ENCODE assay signal across 2 cellular contexts in the genomic region with DNA sequence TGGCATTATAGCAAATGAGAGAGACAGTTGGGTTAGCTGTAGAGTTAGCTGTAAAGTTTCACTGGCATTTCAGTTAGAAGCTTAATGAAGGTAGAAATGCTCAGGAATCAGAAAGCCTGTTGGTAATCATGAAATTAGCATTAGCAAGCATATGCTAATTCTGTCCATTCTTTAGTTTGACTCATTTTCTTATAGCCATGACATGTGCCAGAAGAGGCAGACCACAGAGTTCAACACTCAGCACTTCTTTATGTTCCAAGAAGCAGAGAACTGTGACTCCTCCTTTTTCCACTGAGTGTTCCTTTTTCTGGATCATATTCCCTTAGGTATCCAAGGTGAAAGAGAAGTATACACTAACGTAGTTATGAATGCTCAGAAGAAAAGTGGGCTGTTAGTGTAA.
TF ChIP-seq lines count a peak whose summit lies in the region.

No MANE protein-coding gene starts in this region.

TF ChIP-seq in GM23338, 12 proteins besides CTCF, POLR2A, EP300 and RAD21:
- TF ChIP-seq, protein P1, sequence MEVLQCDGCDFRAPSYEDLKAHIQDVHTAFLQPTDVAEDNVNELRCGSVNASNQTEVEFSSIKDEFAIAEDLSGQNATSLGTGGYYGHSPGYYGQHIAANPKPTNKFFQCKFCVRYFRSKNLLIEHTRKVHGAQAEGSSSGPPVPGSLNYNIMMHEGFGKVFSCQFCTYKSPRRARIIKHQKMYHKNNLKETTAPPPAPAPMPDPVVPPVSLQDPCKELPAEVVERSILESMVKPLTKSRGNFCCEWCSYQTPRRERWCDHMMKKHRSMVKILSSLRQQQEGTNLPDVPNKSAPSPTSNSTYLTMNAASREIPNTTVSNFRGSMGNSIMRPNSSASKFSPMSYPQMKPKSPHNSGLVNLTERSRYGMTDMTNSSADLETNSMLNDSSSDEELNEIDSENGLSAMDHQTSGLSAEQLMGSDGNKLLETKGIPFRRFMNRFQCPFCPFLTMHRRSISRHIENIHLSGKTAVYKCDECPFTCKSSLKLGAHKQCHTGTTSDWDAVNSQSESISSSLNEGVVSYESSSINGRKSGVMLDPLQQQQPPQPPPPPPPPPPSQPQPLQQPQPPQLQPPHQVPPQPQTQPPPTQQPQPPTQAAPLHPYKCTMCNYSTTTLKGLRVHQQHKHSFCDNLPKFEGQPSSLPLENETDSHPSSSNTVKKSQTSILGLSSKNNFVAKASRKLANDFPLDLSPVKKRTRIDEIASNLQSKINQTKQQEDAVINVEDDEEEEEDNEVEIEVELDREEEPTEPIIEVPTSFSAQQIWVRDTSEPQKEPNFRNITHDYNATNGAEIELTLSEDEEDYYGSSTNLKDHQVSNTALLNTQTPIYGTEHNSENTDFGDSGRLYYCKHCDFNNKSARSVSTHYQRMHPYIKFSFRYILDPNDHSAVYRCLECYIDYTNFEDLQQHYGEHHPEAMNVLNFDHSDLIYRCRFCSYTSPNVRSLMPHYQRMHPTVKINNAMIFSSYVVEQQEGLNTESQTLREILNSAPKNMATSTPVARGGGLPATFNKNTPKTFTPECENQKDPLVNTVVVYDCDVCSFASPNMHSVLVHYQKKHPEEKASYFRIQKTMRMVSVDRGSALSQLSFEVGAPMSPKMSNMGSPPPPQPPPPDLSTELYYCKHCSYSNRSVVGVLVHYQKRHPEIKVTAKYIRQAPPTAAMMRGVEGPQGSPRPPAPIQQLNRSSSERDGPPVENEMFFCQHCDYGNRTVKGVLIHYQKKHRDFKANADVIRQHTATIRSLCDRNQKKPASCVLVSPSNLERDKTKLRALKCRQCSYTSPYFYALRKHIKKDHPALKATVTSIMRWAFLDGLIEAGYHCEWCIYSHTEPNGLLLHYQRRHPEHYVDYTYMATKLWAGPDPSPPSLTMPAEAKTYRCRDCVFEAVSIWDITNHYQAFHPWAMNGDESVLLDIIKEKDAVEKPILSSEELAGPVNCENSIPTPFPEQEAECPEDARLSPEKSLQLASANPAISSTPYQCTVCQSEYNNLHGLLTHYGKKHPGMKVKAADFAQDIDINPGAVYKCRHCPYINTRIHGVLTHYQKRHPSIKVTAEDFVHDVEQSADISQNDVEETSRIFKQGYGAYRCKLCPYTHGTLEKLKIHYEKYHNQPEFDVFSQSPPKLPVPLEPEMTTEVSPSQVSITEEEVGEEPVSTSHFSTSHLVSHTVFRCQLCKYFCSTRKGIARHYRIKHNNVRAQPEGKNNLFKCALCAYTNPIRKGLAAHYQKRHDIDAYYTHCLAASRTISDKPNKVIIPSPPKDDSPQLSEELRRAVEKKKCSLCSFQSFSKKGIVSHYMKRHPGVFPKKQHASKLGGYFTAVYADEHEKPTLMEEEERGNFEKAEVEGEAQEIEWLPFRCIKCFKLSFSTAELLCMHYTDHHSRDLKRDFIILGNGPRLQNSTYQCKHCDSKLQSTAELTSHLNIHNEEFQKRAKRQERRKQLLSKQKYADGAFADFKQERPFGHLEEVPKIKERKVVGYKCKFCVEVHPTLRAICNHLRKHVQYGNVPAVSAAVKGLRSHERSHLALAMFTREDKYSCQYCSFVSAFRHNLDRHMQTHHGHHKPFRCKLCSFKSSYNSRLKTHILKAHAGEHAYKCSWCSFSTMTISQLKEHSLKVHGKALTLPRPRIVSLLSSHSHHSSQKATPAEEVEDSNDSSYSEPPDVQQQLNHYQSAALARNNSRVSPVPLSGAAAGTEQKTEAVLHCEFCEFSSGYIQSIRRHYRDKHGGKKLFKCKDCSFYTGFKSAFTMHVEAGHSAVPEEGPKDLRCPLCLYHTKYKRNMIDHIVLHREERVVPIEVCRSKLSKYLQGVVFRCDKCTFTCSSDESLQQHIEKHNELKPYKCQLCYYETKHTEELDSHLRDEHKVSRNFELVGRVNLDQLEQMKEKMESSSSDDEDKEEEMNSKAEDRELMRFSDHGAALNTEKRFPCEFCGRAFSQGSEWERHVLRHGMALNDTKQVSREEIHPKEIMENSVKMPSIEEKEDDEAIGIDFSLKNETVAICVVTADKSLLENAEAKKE (CRISPR knock-in tag; IDR thresholded peaks at IDR 0.05) = no peak
- TF ChIP-seq JUNB (IDR thresholded peaks at IDR 0.05; ENCODE audit: unreplicated experiment) (no peak), ZNF114 (CRISPR knock-in tag; IDR thresholded peaks at IDR 0.05) (no peak), STAT1 (IDR thresholded peaks at IDR 0.05; ENCODE audit: unreplicated experiment) (no peak), EZH2phosphoT487 (IDR thresholded peaks at IDR 0.05; ENCODE audit: unreplicated experiment) (no peak), POLR2AphosphoS5 (IDR thresholded peaks at IDR 0.05; ENCODE audit: low read depth) (no peak)
TF ChIP-seq in GM23338: peak in this region for 0.

TF ChIP-seq in H1, 55 proteins besides CTCF, POLR2A, EP300 and RAD21:
- TF ChIP-seq BACH1 (IDR thresholded peaks at IDR 0.05; ENCODE audit: low read length) = no peak
- no peak for TF ChIP-seq SP2 (IDR thresholded peaks at IDR 0.05; ENCODE audit: low read length)
- no peak for TF ChIP-seq ZNF274 (IDR thresholded peaks at IDR 0.05; ENCODE audit: borderline replicate concordance, extremely low read depth, low read length)
- TF ChIP-seq RXRA (IDR thresholded peaks at IDR 0.05; ENCODE audit: insufficient read depth, low read depth, low read length) = no peak
- TF ChIP-seq CREB1 (IDR thresholded peaks at IDR 0.05) = no peak
- TF ChIP-seq, protein P2, sequence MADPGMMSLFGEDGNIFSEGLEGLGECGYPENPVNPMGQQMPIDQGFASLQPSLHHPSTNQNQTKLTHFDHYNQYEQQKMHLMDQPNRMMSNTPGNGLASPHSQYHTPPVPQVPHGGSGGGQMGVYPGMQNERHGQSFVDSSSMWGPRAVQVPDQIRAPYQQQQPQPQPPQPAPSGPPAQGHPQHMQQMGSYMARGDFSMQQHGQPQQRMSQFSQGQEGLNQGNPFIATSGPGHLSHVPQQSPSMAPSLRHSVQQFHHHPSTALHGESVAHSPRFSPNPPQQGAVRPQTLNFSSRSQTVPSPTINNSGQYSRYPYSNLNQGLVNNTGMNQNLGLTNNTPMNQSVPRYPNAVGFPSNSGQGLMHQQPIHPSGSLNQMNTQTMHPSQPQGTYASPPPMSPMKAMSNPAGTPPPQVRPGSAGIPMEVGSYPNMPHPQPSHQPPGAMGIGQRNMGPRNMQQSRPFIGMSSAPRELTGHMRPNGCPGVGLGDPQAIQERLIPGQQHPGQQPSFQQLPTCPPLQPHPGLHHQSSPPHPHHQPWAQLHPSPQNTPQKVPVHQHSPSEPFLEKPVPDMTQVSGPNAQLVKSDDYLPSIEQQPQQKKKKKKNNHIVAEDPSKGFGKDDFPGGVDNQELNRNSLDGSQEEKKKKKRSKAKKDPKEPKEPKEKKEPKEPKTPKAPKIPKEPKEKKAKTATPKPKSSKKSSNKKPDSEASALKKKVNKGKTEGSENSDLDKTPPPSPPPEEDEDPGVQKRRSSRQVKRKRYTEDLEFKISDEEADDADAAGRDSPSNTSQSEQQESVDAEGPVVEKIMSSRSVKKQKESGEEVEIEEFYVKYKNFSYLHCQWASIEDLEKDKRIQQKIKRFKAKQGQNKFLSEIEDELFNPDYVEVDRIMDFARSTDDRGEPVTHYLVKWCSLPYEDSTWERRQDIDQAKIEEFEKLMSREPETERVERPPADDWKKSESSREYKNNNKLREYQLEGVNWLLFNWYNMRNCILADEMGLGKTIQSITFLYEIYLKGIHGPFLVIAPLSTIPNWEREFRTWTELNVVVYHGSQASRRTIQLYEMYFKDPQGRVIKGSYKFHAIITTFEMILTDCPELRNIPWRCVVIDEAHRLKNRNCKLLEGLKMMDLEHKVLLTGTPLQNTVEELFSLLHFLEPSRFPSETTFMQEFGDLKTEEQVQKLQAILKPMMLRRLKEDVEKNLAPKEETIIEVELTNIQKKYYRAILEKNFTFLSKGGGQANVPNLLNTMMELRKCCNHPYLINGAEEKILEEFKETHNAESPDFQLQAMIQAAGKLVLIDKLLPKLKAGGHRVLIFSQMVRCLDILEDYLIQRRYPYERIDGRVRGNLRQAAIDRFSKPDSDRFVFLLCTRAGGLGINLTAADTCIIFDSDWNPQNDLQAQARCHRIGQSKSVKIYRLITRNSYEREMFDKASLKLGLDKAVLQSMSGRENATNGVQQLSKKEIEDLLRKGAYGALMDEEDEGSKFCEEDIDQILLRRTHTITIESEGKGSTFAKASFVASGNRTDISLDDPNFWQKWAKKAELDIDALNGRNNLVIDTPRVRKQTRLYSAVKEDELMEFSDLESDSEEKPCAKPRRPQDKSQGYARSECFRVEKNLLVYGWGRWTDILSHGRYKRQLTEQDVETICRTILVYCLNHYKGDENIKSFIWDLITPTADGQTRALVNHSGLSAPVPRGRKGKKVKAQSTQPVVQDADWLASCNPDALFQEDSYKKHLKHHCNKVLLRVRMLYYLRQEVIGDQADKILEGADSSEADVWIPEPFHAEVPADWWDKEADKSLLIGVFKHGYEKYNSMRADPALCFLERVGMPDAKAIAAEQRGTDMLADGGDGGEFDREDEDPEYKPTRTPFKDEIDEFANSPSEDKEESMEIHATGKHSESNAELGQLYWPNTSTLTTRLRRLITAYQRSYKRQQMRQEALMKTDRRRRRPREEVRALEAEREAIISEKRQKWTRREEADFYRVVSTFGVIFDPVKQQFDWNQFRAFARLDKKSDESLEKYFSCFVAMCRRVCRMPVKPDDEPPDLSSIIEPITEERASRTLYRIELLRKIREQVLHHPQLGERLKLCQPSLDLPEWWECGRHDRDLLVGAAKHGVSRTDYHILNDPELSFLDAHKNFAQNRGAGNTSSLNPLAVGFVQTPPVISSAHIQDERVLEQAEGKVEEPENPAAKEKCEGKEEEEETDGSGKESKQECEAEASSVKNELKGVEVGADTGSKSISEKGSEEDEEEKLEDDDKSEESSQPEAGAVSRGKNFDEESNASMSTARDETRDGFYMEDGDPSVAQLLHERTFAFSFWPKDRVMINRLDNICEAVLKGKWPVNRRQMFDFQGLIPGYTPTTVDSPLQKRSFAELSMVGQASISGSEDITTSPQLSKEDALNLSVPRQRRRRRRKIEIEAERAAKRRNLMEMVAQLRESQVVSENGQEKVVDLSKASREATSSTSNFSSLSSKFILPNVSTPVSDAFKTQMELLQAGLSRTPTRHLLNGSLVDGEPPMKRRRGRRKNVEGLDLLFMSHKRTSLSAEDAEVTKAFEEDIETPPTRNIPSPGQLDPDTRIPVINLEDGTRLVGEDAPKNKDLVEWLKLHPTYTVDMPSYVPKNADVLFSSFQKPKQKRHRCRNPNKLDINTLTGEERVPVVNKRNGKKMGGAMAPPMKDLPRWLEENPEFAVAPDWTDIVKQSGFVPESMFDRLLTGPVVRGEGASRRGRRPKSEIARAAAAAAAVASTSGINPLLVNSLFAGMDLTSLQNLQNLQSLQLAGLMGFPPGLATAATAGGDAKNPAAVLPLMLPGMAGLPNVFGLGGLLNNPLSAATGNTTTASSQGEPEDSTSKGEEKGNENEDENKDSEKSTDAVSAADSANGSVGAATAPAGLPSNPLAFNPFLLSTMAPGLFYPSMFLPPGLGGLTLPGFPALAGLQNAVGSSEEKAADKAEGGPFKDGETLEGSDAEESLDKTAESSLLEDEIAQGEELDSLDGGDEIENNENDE (IDR thresholded peaks at IDR 0.05; ENCODE audit: insufficient replicate concordance, low read length) = no peak
- no peak for TF ChIP-seq NANOG (IDR thresholded peaks at IDR 0.05; ENCODE audit: insufficient read depth, low read depth, low read length, poor library complexity, severe bottlenecking)
- TF ChIP-seq SP4 (IDR thresholded peaks at IDR 0.05; ENCODE audit: low read length) = no peak
- no peak for TF ChIP-seq RBBP5 (IDR thresholded peaks at IDR 0.05; ENCODE audit: borderline replicate concordance, low read depth, low read length)
